Comparison of ENCODE assay signal across 28 cellular contexts in genomic region chr7:28177836-28178235, GRCh38. TPM values are rescaled to one million over a fixed set of nuclear protein-coding genes. Genes with fewer than 3 reads are reported as not detected.
DNase-seq lines count a peak whose midpoint lies in the region; ATAC-seq and TF ChIP-seq lines count a peak whose summit lies in the region.
"Had no signal": no experiment of that assay in that cellular context is flagged by ENCODE, and none has a peak within 500 bp of the region (broad histone marks: within the 10 kb centered on the region; RNA-seq: fewer than 3 reads in every experiment).

No MANE protein-coding gene starts in this region.

- H3K27me3 ChIP-seq in CD4-positive, alpha-beta T cell (ENCODE audit: control insufficient read depth, insufficient read depth, low read length) = no peaks in the 10 kb centered on the region
- H3K27me3 ChIP-seq: esophagus squamous epithelium, hepatocyte, stomach, transverse colon had no signal

- H3K4me1 Mint-ChIP-seq in CD4-positive, alpha-beta T cell (ENCODE audit: low read depth) = peaks cover 28% of the 10 kb centered on the region
- H3K4me1 Mint-ChIP-seq in IgD-negative memory B cell = peaks cover 30 to 43% (median 35%) of the 10 kb centered on the region in 3 donors
- H3K4me1 Mint-ChIP-seq in brain = peaks cover 59% of the 10 kb centered on the region
- peaks cover 61% of the 10 kb centered on the region for H3K4me1 Mint-ChIP-seq in stimulated activated memory B cell treated with anti-CD40 and anti-IgM and Interleukin-4, amounts not matched to agents 10 μg/mL and 1 μg/mL and 100 μg/mL, for 72 hours
- peaks cover 46% of the 10 kb centered on the region for H3K4me1 Mint-ChIP-seq in activated T-cell treated with anti-CD3 and anti-CD28 coated beads, Interleukin-2, amount 50 U/mL, for 4 hours (ENCODE audit: low read depth)

- POLR2A ChIA-PET in CD4-positive, alpha-beta T cell (lab: Charles Lee) = no interaction called here

- no peak for ATAC-seq in CD4-positive, alpha-beta T cell (ENCODE audit: poor library complexity)
- no peak for ATAC-seq in stimulated activated memory B cell treated with anti-CD40 and anti-IgM and Interleukin-4, amounts not matched to agents 10 μg/mL and 1 μg/mL and 100 μg/mL, for 72 hours
- no peak for ATAC-seq in HG02798 (IDR thresholded peaks at IDR 0.05; ENCODE audit: poor library complexity, unreplicated experiment)
- ATAC-seq in activated T-cell treated with anti-CD3 and anti-CD28 coated beads, Interleukin-2, amount 50 U/mL, for 4 hours = no peak
- ATAC-seq: activated CD8-positive, alpha-beta T cell treated with anti-CD3 and anti-CD28 coated beads for 36 hours; left lobe of liver had no signal

- no peaks in the 10 kb centered on the region for H3K27me3 Mint-ChIP-seq in CD4-positive, alpha-beta T cell
- H3K27me3 Mint-ChIP-seq in IgD-negative memory B cell (no peaks in the 10 kb centered on the region), brain (peaks cover 6% of the 10 kb centered on the region)
- no peaks in the 10 kb centered on the region for H3K27me3 Mint-ChIP-seq in stimulated activated memory B cell treated with anti-CD40 and anti-IgM and Interleukin-4, amounts not matched to agents 10 μg/mL and 1 μg/mL and 100 μg/mL, for 72 hours
- H3K27me3 Mint-ChIP-seq in activated T-cell treated with anti-CD3 and anti-CD28 coated beads, Interleukin-2, amount 50 U/mL, for 4 hours (ENCODE audit: low read depth) = no peaks in the 10 kb centered on the region
- H3K27me3 Mint-ChIP-seq: CD4-positive, alpha-beta memory T cell; dendritic cell treated with granulocyte-macrophage colony-stimulating factor and Interleukin-4, amounts not matched to agents 40 ng/mL and 50 ng/mL, for 4 days had no signal

- H3K9me3 Mint-ChIP-seq in CD4-positive, alpha-beta T cell = no peaks in the 10 kb centered on the region
- H3K9me3 Mint-ChIP-seq in IgD-negative memory B cell (peaks cover 0 to 2% (median 0%) of the 10 kb centered on the region in 3 donors), brain (no peaks in the 10 kb centered on the region)
- H3K9me3 Mint-ChIP-seq in stimulated activated memory B cell treated with anti-CD40 and anti-IgM and Interleukin-4, amounts not matched to agents 10 μg/mL and 1 μg/mL and 100 μg/mL, for 72 hours = no peaks in the 10 kb centered on the region
- no peaks in the 10 kb centered on the region for H3K9me3 Mint-ChIP-seq in activated T-cell treated with anti-CD3 and anti-CD28 coated beads, Interleukin-2, amount 50 U/mL, for 4 hours
- H3K9me3 Mint-ChIP-seq: activated CD8-positive, alpha-beta T cell treated with anti-CD3 and anti-CD28 coated beads for 36 hours; activated naive CD8-positive, alpha-beta T cell treated with anti-CD3 and anti-CD28 coated beads, Interleukin-2, amount 10 ng/mL, durations not matched to agents 7 days and 5 days; CD4-positive, alpha-beta memory T cell; dendritic cell treated with granulocyte-macrophage colony-stimulating factor and Interleukin-4, amounts not matched to agents 40 ng/mL and 50 ng/mL, for 4 days; T-helper 1 cell treated with Interleukin-12 subunit alpha and Interleukin-12 subunit beta and Interleukin-4 antibody, amounts not matched to agents 30 μg/mL and 1 μg/mL, for 36 hours had no signal

- no peaks in the 10 kb centered on the region for H3K9me3 ChIP-seq in CD4-positive, alpha-beta T cell (ENCODE audit: control insufficient read depth, low read length)
- H3K9me3 ChIP-seq: esophagus squamous epithelium, prostate gland, stomach, transverse colon had no signal

- TF ChIP-seq CTCF in CD4-positive, alpha-beta T cell (IDR thresholded peaks at IDR 0.05) = no peak
- no peak for TF ChIP-seq CTCF in brain (conservative IDR thresholded peaks at IDR 0.05)

- intact Hi-C loops in CD4-positive, alpha-beta T cell (cut with DNase I, micrococcal nuclease) = no loop called here

- no peak overlapping the region for H3K27ac ChIP-seq in CD4-positive, alpha-beta T cell (ENCODE audit: low read depth, low read length)
- H3K27ac ChIP-seq: hepatocyte had no signal

- no peak for DNase-seq in CD4-positive, alpha-beta T cell
- no peak for DNase-seq in activated T-cell treated with anti-CD3 and anti-CD28 coated beads, Interleukin-2, amount 50 U/mL, for 4 hours
- DNase-seq in activated CD4-positive, alpha-beta T cell treated with anti-CD3 and anti-CD28 coated beads for 1 hour = no peak
- DNase-seq: activated CD4-positive, CD25-positive, alpha-beta regulatory T cell treated with anti-CD3 and anti-CD28 coated beads, Interleukin-2, amount 50 U/mL, for 72 hours; activated CD8-positive, alpha-beta T cell treated with anti-CD3 and anti-CD28 coated beads for 36 hours; activated effector memory CD4-positive, alpha-beta T cell treated with anti-CD3 and anti-CD28 coated beads, Interleukin-2, amount 50 U/mL, for 16 hours; activated naive CD8-positive, alpha-beta T cell treated with anti-CD3 and anti-CD28 coated beads, Interleukin-2, amount 10 ng/mL, durations not matched to agents 7 days and 5 days; caudate nucleus; CD4-positive, alpha-beta memory T cell; esophagus squamous epithelium; foreskin melanocyte; GOT3; MM.1S; NCI-H2029 treated with DMSO at 0.1 percent for 48 hours; NCI-H2227 treated with DMSO at 0.1 percent for 48 hours; NCI-H526 treated with DMSO at 0.1 percent for 48 hours; nucleus accumbens; stomach; transverse colon had no signal

- peak overlapping the region; percentile 46 for H3K27ac Mint-ChIP-seq in CD4-positive, alpha-beta T cell
- H3K27ac Mint-ChIP-seq in IgD-negative memory B cell = peak overlapping the region in 2 of 3 donors; percentile 51 to 53
- H3K27ac Mint-ChIP-seq in brain = peak overlapping the region in 1 of 5 experiments; percentile 57
- peak overlapping the region; percentile 80 for H3K27ac Mint-ChIP-seq in stimulated activated memory B cell treated with anti-CD40 and anti-IgM and Interleukin-4, amounts not matched to agents 10 μg/mL and 1 μg/mL and 100 μg/mL, for 72 hours
- H3K27ac Mint-ChIP-seq: activated naive CD8-positive, alpha-beta T cell treated with anti-CD3 and anti-CD28 coated beads, Interleukin-2, amount 10 ng/mL, durations not matched to agents 7 days and 5 days; T-helper 1 cell treated with Interleukin-12 subunit alpha and Interleukin-12 subunit beta and Interleukin-4 antibody, amounts not matched to agents 30 μg/mL and 1 μg/mL, for 36 hours had no signal

- H3K4me3 Mint-ChIP-seq in CD4-positive, alpha-beta T cell = no peak overlapping the region
- peak overlapping the region in 1 of 4 donors; percentile 87 for H3K4me3 Mint-ChIP-seq in IgD-negative memory B cell
- peak overlapping the region; percentile 20 to 77 (median 59) for H3K4me3 Mint-ChIP-seq in brain
- no peak overlapping the region for H3K4me3 Mint-ChIP-seq in stimulated activated memory B cell treated with anti-CD40 and anti-IgM and Interleukin-4, amounts not matched to agents 10 μg/mL and 1 μg/mL and 100 μg/mL, for 72 hours
- H3K4me3 Mint-ChIP-seq in activated T-cell treated with anti-CD3 and anti-CD28 coated beads, Interleukin-2, amount 50 U/mL, for 4 hours = no peak overlapping the region

- CTCF ChIA-PET in CD4-positive, alpha-beta T cell (lab: Charles Lee) = interaction anchor here (1.1 kb wide), 1 partner anchor 15 kb away, joined by 3 read pairs; no protein-coding TSS in a partner anchor

- H3K36me3 Mint-ChIP-seq in CD4-positive, alpha-beta T cell (ENCODE audit: low read depth) = peaks cover 5% of the 10 kb centered on the region
- H3K36me3 Mint-ChIP-seq in IgD-negative memory B cell (no peaks in the 10 kb centered on the region), brain (no peaks in the 10 kb centered on the region)
- no peaks in the 10 kb centered on the region for H3K36me3 Mint-ChIP-seq in stimulated activated memory B cell treated with anti-CD40 and anti-IgM and Interleukin-4, amounts not matched to agents 10 μg/mL and 1 μg/mL and 100 μg/mL, for 72 hours
- no peaks in the 10 kb centered on the region for H3K36me3 Mint-ChIP-seq in activated T-cell treated with anti-CD3 and anti-CD28 coated beads, Interleukin-2, amount 50 U/mL, for 4 hours (ENCODE audit: insufficient read depth)

RNA-seq across cellular contexts. Expression of gene JAZF1, which starts 2.8 kb away (rescaled TPM):
- 10 to 100 TPM in 1 of 2 experiments, 1 to 10 TPM in 1; 9.9 to 11.1 TPM for total RNA-seq in CD4-positive, alpha-beta T cell
- 13.7 TPM for polyA plus RNA-seq in IgD-negative memory B cell
- polyA plus RNA-seq in brain (ENCODE audit: insufficient read depth, low read depth, low replicate concordance) = 11.3 TPM
- 10 to 100 TPM; 14.9 to 19.3 (median 19.0) TPM for total RNA-seq in activated T-cell treated with anti-CD3 and anti-CD28 coated beads, Interleukin-2, amount 50 U/mL, for 4 hours

Comparison
In these comparisons a context has a peak if more than half of its experiments do, and no peak if none do; other contexts are left out.
1. H3K4me3 Mint-ChIP-seq: peak in brain (5 of 5); none in CD4-positive, alpha-beta T cell (single experiment), stimulated activated memory B cell treated with anti-CD40 and anti-IgM and Interleukin-4, amounts not matched to agents 10 μg/mL and 1 μg/mL and 100 μg/mL, for 72 hours (single experiment) and activated T-cell treated with anti-CD3 and anti-CD28 coated beads, Interleukin-2, amount 50 U/mL, for 4 hours (single experiment).